1 cellular context compared by ENCODE assay signal in genomic region chr6:16270178-16270794, GRCh38.
TF ChIP-seq lines count a peak whose summit lies in the region.

No MANE protein-coding gene starts in this region.

TF ChIP-seq in K562, 482 proteins besides CTCF, POLR2A, EP300 and RAD21 (continued from another document and continues in another):
- TF ChIP-seq CBX1 (IDR thresholded peaks at IDR 0.05; ENCODE audit: low read depth) (0 out of 2 replicates have a peak, but pooled peaks have one; percentile 60), ILF3 (IDR thresholded peaks at IDR 0.05; ENCODE audit: borderline replicate concordance) (0 out of 2 replicates have a peak, but pooled peaks have one; percentile 28), TEAD1 (CRISPR knock-in tag; IDR thresholded peaks at IDR 0.05) (peak in 1 of 2 experiments; percentile 51; a peak in 1 of 4 replicates), LARP7 (IDR thresholded peaks at IDR 0.05) (no peak), ZNF639 (CRISPR knock-in tag; conservative IDR thresholded peaks at IDR 0.05 in 1 of 2, IDR thresholded peaks at IDR 0.05 in 1 of 2) (no peak), CBX5 (IDR thresholded peaks at IDR 0.05; ENCODE audit: borderline replicate concordance, low read depth) (0 out of 2 replicates have a peak, but pooled peaks have one; percentile 22), XRCC3 (IDR thresholded peaks at IDR 0.05) (no peak), BCLAF1 (IDR thresholded peaks at IDR 0.05; ENCODE audit: borderline replicate concordance in 1 of 2, control insufficient read depth in 1 of 2, low read depth in 2 of 2, low read length in 1 of 2) (no peak), ZBTB5 (IDR thresholded peaks at IDR 0.05) (no peak), ERF (CRISPR knock-in tag; IDR thresholded peaks at IDR 0.05) (0 out of 2 replicates have a peak, but pooled peaks have one; percentile 47), NONO (IDR thresholded peaks at IDR 0.05; ENCODE audit: low read depth in 2 of 2, low read length in 1 of 2) (peak in 1 of 2 experiments; percentile 80; a peak in 1 of 4 replicates), RB1 (IDR thresholded peaks at IDR 0.05; ENCODE audit: low read depth) (no peak), PML (IDR thresholded peaks at IDR 0.05; ENCODE audit: low read length) (peak; percentile 95), TARDBP (IDR thresholded peaks at IDR 0.05) (peak; percentile 93), MCM2 (IDR thresholded peaks at IDR 0.05; ENCODE audit: low read depth) (no peak), ZNF316 (IDR thresholded peaks at IDR 0.05) (no peak), GATA2 (CRISPR knock-in tag; IDR thresholded peaks at IDR 0.05) (peak; percentile 96), ARID4B (CRISPR knock-in tag; IDR thresholded peaks at IDR 0.05) (0 out of 2 replicates have a peak, but pooled peaks have one; percentile 28), ATF6 (CRISPR knock-in tag; IDR thresholded peaks at IDR 0.05) (0 out of 2 replicates have a peak, but pooled peaks have one; percentile 51), RHOXF2B (CRISPR knock-in tag; conservative IDR thresholded peaks at IDR 0.05) (no peak), MNT (conservative IDR thresholded peaks at IDR 0.05) (peak; percentile 69 to 86), MCM3 (IDR thresholded peaks at IDR 0.05) (no peak), ZBTB49 (CRISPR knock-in tag; IDR thresholded peaks at IDR 0.05; ENCODE audit: borderline replicate concordance) (no peak), ZBTB34 (CRISPR knock-in tag; IDR thresholded peaks at IDR 0.05) (no peak), HDAC6 (IDR thresholded peaks at IDR 0.05; ENCODE audit: low read depth, low read length) (no peak), BRD4 (IDR thresholded peaks at IDR 0.05) (no peak), FOS (IDR thresholded peaks at IDR 0.05; ENCODE audit: extremely low read depth, insufficient read length) (no peak), CTBP1 (IDR thresholded peaks at IDR 0.05; ENCODE audit: borderline replicate concordance) (peak; percentile 100), ESRRB (CRISPR knock-in tag; IDR thresholded peaks at IDR 0.05; ENCODE audit: borderline replicate concordance) (no peak), ZNF592 (IDR thresholded peaks at IDR 0.05) (peak; percentile 98), RBFOX2 (IDR thresholded peaks at IDR 0.05; ENCODE audit: low read depth, low read length) (no peak), ZNF586 (CRISPR knock-in tag; conservative IDR thresholded peaks at IDR 0.05) (no peak), FOXK1 (CRISPR knock-in tag; IDR thresholded peaks at IDR 0.05; ENCODE audit: borderline replicate concordance) (no peak; the same call in 1 of the 2 replicates), RBM34 (IDR thresholded peaks at IDR 0.05; ENCODE audit: borderline replicate concordance, insufficient read depth, low read length) (no peak)
